25 cellular contexts compared by ENCODE assay signal in genomic region chr1:165259706-165260105, GRCh38.
"Had no signal": no experiment of that assay in that cellular context is flagged by ENCODE, and none has a peak within 500 bp of the region (broad histone marks: within the 10 kb centered on the region; RNA-seq: fewer than 3 reads in every experiment).

No MANE protein-coding gene starts in this region.

- ATAC-seq: activated CD4-positive, CD25-positive, alpha-beta regulatory T cell treated with anti-CD3 and anti-CD28 coated beads, Interleukin-2, amount 50 U/mL, for 24 hours; activated T-cell treated with anti-CD3 and anti-CD28 coated beads, Interleukin-2, amount 50 U/mL, for 72 hours; naive thymus-derived CD8-positive, alpha-beta T cell; stimulated activated naive CD8-positive, alpha-beta T cell treated with anti-CD3 and anti-CD28 coated beads, Interleukin-15, Interleukin-2, amounts not matched to agents 100 U/mL and 50 U/mL, for 24 hours had no signal

- H3K4me1 ChIP-seq: lower lobe of right lung, prostate gland, right atrium auricular region had no signal

- H3K9me3 Mint-ChIP-seq: activated CD4-positive, alpha-beta memory T cell treated with anti-CD3 and anti-CD28 coated beads, Interleukin-2, amount 10 ng/mL, durations not matched to agents 7 days and 5 days; activated CD4-positive, alpha-beta T cell treated with anti-CD3 and anti-CD28 coated beads, Interleukin-2, amount 10 ng/mL, durations not matched to agents 24 days and 14 days; activated naive CD4-positive, alpha-beta T cell treated with anti-CD3 and anti-CD28 coated beads for 36 hours; activated naive CD8-positive, alpha-beta T cell treated with anti-CD3 and anti-CD28 coated beads, Interleukin-2, amount 10 ng/mL, durations not matched to agents 7 days and 5 days; T-helper 1 cell treated with Interleukin-12 subunit alpha and Interleukin-12 subunit beta and Interleukin-4 antibody, amounts not matched to agents 30 μg/mL and 1 μg/mL, for 36 hours had no signal

- H3K4me3 Mint-ChIP-seq: activated CD4-positive, alpha-beta memory T cell treated with anti-CD3 and anti-CD28 coated beads, Interleukin-2, amount 10 ng/mL, durations not matched to agents 7 days and 5 days; activated CD4-positive, alpha-beta T cell treated with anti-CD3 and anti-CD28 coated beads, Interleukin-2, amount 10 ng/mL, durations not matched to agents 24 days and 14 days; activated naive CD4-positive, alpha-beta T cell treated with anti-CD3 and anti-CD28 coated beads for 36 hours; activated naive CD8-positive, alpha-beta T cell treated with anti-CD3 and anti-CD28 coated beads, Interleukin-2, amount 10 ng/mL, durations not matched to agents 7 days and 5 days; activated T-cell treated with anti-CD3 and anti-CD28 coated beads, Interleukin-2, amount 50 U/mL, for 72 hours; endodermal cell; immature natural killer cell; mesothelial cell of epicardium; naive thymus-derived CD8-positive, alpha-beta T cell; T-helper 1 cell treated with Interleukin-12 subunit alpha and Interleukin-12 subunit beta and Interleukin-4 antibody, amounts not matched to agents 30 μg/mL and 1 μg/mL, for 36 hours had no signal

- H3K36me3 Mint-ChIP-seq: activated naive CD8-positive, alpha-beta T cell treated with anti-CD3 and anti-CD28 coated beads, Interleukin-2, amount 10 ng/mL, durations not matched to agents 7 days and 5 days; immature natural killer cell; mesothelial cell of epicardium; naive thymus-derived CD8-positive, alpha-beta T cell had no signal

- H3K9me3 ChIP-seq: lower lobe of right lung, neutrophil, ovary, prostate gland, right atrium auricular region had no signal

- H3K27me3 Mint-ChIP-seq: activated CD4-positive, alpha-beta T cell treated with anti-CD3 and anti-CD28 coated beads, Interleukin-2, amount 10 ng/mL, durations not matched to agents 24 days and 14 days had no signal

- H3K36me3 ChIP-seq: lower lobe of right lung, neutrophil, ovary, prostate gland, right atrium auricular region had no signal

- H3K4me1 Mint-ChIP-seq: activated CD4-positive, alpha-beta memory T cell treated with anti-CD3 and anti-CD28 coated beads, Interleukin-2, amount 10 ng/mL, durations not matched to agents 7 days and 5 days; activated CD4-positive, alpha-beta T cell treated with anti-CD3 and anti-CD28 coated beads, Interleukin-2, amount 10 ng/mL, durations not matched to agents 24 days and 14 days; activated naive CD8-positive, alpha-beta T cell treated with anti-CD3 and anti-CD28 coated beads, Interleukin-2, amount 10 ng/mL, durations not matched to agents 7 days and 5 days; immature natural killer cell; naive thymus-derived CD8-positive, alpha-beta T cell had no signal

- H3K4me3 ChIP-seq: lower lobe of right lung, ovary, prostate gland, right atrium auricular region had no signal

- DNase-seq: activated CD4-positive, alpha-beta memory T cell treated with anti-CD3 and anti-CD28 coated beads, Interleukin-2, amount 10 ng/mL, durations not matched to agents 7 days and 5 days; activated CD4-positive, alpha-beta T cell treated with anti-CD3 and anti-CD28 coated beads, Interleukin-2, amount 10 ng/mL, durations not matched to agents 24 days and 14 days; activated effector memory CD4-positive, alpha-beta T cell treated with Interleukin-2 at 50 U/mL for 16 hours; activated naive CD4-positive, alpha-beta T cell treated with anti-CD3 and anti-CD28 coated beads for 36 hours; activated naive CD8-positive, alpha-beta T cell treated with anti-CD3 and anti-CD28 coated beads, Interleukin-2, amount 10 ng/mL, durations not matched to agents 7 days and 5 days; activated T-cell treated with anti-CD3 and anti-CD28 coated beads, Interleukin-2, amount 50 U/mL, for 72 hours; amniotic stem cell; cerebellar nuclear complex; cortex of kidney; endodermal cell; foreskin fibroblast; immature natural killer cell; lower lobe of right lung; naive thymus-derived CD8-positive, alpha-beta T cell; ovary; stimulated activated CD4-positive, alpha-beta T cell treated with anti-CD3 and anti-CD28 coated beads, Interleukin-12 subunit alpha, Interleukin-12 subunit beta, amount 100 ng/mL, for 4 hours; stimulated activated CD4-positive, alpha-beta T cell treated with anti-CD3 and anti-CD28 coated beads, Interleukin-4, amount 100 ng/mL, for 4 hours; stimulated activated naive CD8-positive, alpha-beta T cell treated with anti-CD3 and anti-CD28 coated beads, Interleukin-15, Interleukin-2, amounts not matched to agents 100 U/mL and 50 U/mL, for 24 hours; T1000 had no signal

- H3K27ac ChIP-seq: lower lobe of right lung, neutrophil, ovary, prostate gland, right atrium auricular region had no signal

- H3K27me3 ChIP-seq: neutrophil, ovary, right atrium auricular region had no signal

- H3K27ac Mint-ChIP-seq: activated CD4-positive, alpha-beta memory T cell treated with anti-CD3 and anti-CD28 coated beads, Interleukin-2, amount 10 ng/mL, durations not matched to agents 7 days and 5 days; activated CD4-positive, alpha-beta T cell treated with anti-CD3 and anti-CD28 coated beads, Interleukin-2, amount 10 ng/mL, durations not matched to agents 24 days and 14 days; activated naive CD4-positive, alpha-beta T cell treated with anti-CD3 and anti-CD28 coated beads for 36 hours; activated naive CD8-positive, alpha-beta T cell treated with anti-CD3 and anti-CD28 coated beads, Interleukin-2, amount 10 ng/mL, durations not matched to agents 7 days and 5 days; activated T-cell treated with anti-CD3 and anti-CD28 coated beads, Interleukin-2, amount 50 U/mL, for 72 hours; endodermal cell; immature natural killer cell; mesothelial cell of epicardium; naive thymus-derived CD8-positive, alpha-beta T cell; T-helper 1 cell treated with Interleukin-12 subunit alpha and Interleukin-12 subunit beta and Interleukin-4 antibody, amounts not matched to agents 30 μg/mL and 1 μg/mL, for 36 hours had no signal
